ENCODE assay signal across 8 cellular contexts in the genomic region with DNA sequence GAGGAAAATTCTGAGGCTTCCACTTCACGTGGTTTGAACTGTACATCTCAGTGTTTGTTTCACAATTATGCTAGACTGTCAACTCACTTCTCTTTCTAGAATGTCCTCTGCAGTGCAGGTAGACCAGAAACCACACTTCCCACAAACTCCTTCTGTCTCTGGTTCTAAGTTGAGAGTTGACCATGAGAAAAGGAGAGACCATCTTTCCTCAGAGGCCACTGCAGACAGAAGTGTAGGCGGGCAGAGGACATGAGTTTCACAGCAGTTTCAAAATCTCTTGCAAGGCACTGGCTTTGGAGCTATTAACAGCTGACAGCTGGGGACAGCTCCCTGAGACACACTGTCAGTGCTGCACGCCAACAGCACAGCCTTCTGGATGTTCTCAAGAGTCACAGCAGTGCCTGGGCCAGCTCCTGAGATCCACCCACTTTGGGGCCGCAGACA. TPM values are rescaled to one million over a fixed set of nuclear protein-coding genes. Genes with fewer than 3 reads are reported as not detected.
DNase-seq lines count a peak whose midpoint lies in the region; ATAC-seq, FAIRE-seq and TF ChIP-seq lines count a peak whose summit lies in the region.

No MANE protein-coding gene starts in this region.

- FAIRE-seq in GM12891 (lab: Jason Lieb, UNC): peak; percentile 92

- peak; percentile 54 for TF ChIP-seq CTCF in MM.1S (IDR thresholded peaks at IDR 0.05; ENCODE audit: low read length)

- TF ChIP-seq POLR2A in GM12891 (IDR thresholded peaks at IDR 0.05; ENCODE audit: low read depth, low read length): no peak

- H4K20me1 ChIP-seq in MM.1S (ENCODE audit: insufficient read depth, low read length): no peaks in the 10 kb centered on the region

- peaks cover 18% of the 10 kb centered on the region for H3K4me1 ChIP-seq in MM.1S (ENCODE audit: low read length)

- H3F3A ChIP-seq in MM.1S (ENCODE audit: insufficient read depth, low read length): peaks cover 19% of the 10 kb centered on the region; the same call in 1 of the 2 replicates

- no peak overlapping the region for H3K4me3 ChIP-seq in MM.1S (ENCODE audit: low read length)

- 0 out of 2 replicates have a peak, but pooled peaks cover 2% of the 10 kb centered on the region for H3K36me3 ChIP-seq in MM.1S (replicated peaks; ENCODE audit: insufficient read depth, low read length)

- H3K9me3 ChIP-seq in MM.1S (replicated peaks; ENCODE audit: insufficient read depth, low read length): no peaks in the 10 kb centered on the region

- ATAC-seq in GM21825 (IDR thresholded peaks at IDR 0.05; ENCODE audit: unreplicated experiment): peak; percentile 93

- H3K9me2 ChIP-seq in MM.1S (replicated peaks; ENCODE audit: insufficient read depth, low read length): no peaks in the 10 kb centered on the region

- H2AFZ ChIP-seq in MM.1S (ENCODE audit: low read length): no peak overlapping the region

- H3K27me3 ChIP-seq in MM.1S (replicated peaks; ENCODE audit: insufficient read depth, low read length): no peaks in the 10 kb centered on the region

- H3K9ac ChIP-seq in MM.1S (ENCODE audit: low read length): no peak overlapping the region

- H3K27ac ChIP-seq in MM.1S (ENCODE audit: low read length): peak overlapping the region; percentile 10; the same call in 1 of the 2 replicates

- H3K79me2 ChIP-seq in MM.1S (ENCODE audit: low read length): no peaks in the 10 kb centered on the region

- H3K4me2 ChIP-seq in MM.1S (ENCODE audit: low read depth, low read length): no peak overlapping the region

- DNase-seq in GM12891 (ENCODE audit: insufficient read length, low spot score): peak; percentile 7
- DNase-seq in MM.1S: peak; percentile 73
- DNase-seq in iPS-NIHi11 (ENCODE audit: low spot score): peak; percentile 10
- no peak for DNase-seq in NCI-H345 treated with DMSO at 0.1 percent for 48 hours (lab: John Stamatoyannopoulos, UW; ENCODE audit: unreplicated experiment)
- DNase-seq in NCI-H748 (lab: John Stamatoyannopoulos, UW; ENCODE audit: unreplicated experiment): no peak
- no peak for DNase-seq in dermis blood vessel endothelial cell
- DNase-seq in stimulated activated naive CD4-positive, alpha-beta T cell treated with Interleukin-2 at 50 U/mL for 16 hours (lab: John Stamatoyannopoulos, UW): no peak

TF ChIP-seq in GM12891, 5 proteins besides CTCF, POLR2A, EP300 and RAD21:
- TF ChIP-seq SPI1 (IDR thresholded peaks at IDR 0.05; ENCODE audit: low read depth, low read length) (peak; percentile 88), POU2F2 (IDR thresholded peaks at IDR 0.05; ENCODE audit: low read depth, low read length) (peak; percentile 74), TAF1 (IDR thresholded peaks at IDR 0.05; ENCODE audit: low read depth, low read length) (no peak), POLR2AphosphoS5 (IDR thresholded peaks at IDR 0.05; ENCODE audit: low read depth, low read length) (no peak), PAX5 (IDR thresholded peaks at IDR 0.05; ENCODE audit: insufficient read depth, low read length, severe bottlenecking) (no peak)

RNA-seq across cellular contexts. Expression of a gene that starts 55.4 kb away (rescaled TPM):
- 5.2 TPM for polyA plus RNA-seq in GM12891 (2012; ENCODE audit: low read depth, missing spikeins)
- total RNA-seq in dermis blood vessel endothelial cell: 0.34 and 0.65 TPM in 2 replicates

RNA-seq across cellular contexts. Expression of a gene that starts 56.2 kb away (rescaled TPM):
- polyA plus RNA-seq in GM12891 (2012; ENCODE audit: low read depth, missing spikeins): 27.0 TPM
- 55.1 and 58.9 TPM in 2 replicates for total RNA-seq in dermis blood vessel endothelial cell

Comparison
In these comparisons a context has a peak if more than half of its experiments do, and no peak if none do; other contexts are left out.
1. DNase-seq: peak in GM12891 (single experiment), MM.1S (single experiment) and iPS-NIHi11 (single experiment); none in NCI-H345 treated with DMSO at 0.1 percent for 48 hours (single experiment), NCI-H748 (single experiment), dermis blood vessel endothelial cell (single experiment) and stimulated activated naive CD4-positive, alpha-beta T cell treated with Interleukin-2 at 50 U/mL for 16 hours (single experiment).